In the genomic region with DNA sequence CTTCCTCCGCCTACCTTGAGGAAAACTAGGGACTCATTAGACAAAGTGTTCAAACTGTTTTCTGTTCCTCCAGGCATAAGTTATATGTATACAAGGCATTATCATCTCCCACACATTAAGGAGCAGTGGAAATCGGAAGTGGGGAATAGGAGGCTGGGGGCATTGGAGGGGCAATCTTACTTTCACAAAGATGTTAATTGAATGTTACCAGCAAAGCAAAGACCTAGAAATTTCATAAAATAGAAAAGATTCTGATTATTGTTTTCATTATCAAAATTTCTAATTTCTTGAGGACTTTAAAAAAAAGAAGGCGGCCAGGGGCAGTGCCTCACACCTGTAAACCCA, we compare ENCODE assay signal across 14 cellular contexts.
DNase-seq lines count a peak whose midpoint lies in the region; ATAC-seq, FAIRE-seq and TF ChIP-seq lines count a peak whose summit lies in the region.
"Had no signal": no experiment of that assay in that cellular context is flagged by ENCODE, and none has a peak within 500 bp of the region (broad histone marks: within the 10 kb centered on the region; RNA-seq: fewer than 3 reads in every experiment).

No MANE protein-coding gene starts in this region.

- H3K27me3 ChIP-seq in lower lobe of right lung (ENCODE audit: low read depth) = no peaks in the 10 kb centered on the region
- H3K27me3 ChIP-seq: transverse colon had no signal

- peaks cover 8% of the 10 kb centered on the region for H3K9me3 Mint-ChIP-seq in natural killer cell treated with Interleukin-12 subunit alpha and Interleukin-12 subunit beta and Interleukin-15 and Interleukin-18, amount 100 ng/mL, for 72 hours
- H3K9me3 Mint-ChIP-seq in natural killer cell = peaks cover 0 to 3% of the 10 kb centered on the region in 2 donors
- peaks cover 24% of the 10 kb centered on the region for H3K9me3 Mint-ChIP-seq in activated T-helper 2 cell treated with anti-CD3 and anti-CD28 coated beads, Interferon-gamma antibody, Interleukin-2, Interleukin-4, amounts not matched to agents 10 μg/mL and 5 μg/mL and 100 μg/mL, durations not matched to agents 14 hours and 24 hours and 36 hours

- H3K4me3 Mint-ChIP-seq in natural killer cell treated with Interleukin-12 subunit alpha and Interleukin-12 subunit beta and Interleukin-15 and Interleukin-18, amount 100 ng/mL, for 72 hours = peak overlapping the region; percentile 83
- H3K4me3 Mint-ChIP-seq in natural killer cell = no peak overlapping the region
- H3K4me3 Mint-ChIP-seq in activated T-helper 2 cell treated with anti-CD3 and anti-CD28 coated beads, Interferon-gamma antibody, Interleukin-2, Interleukin-4, amounts not matched to agents 10 μg/mL and 5 μg/mL and 100 μg/mL, durations not matched to agents 14 hours and 24 hours and 36 hours (ENCODE audit: low read depth) = peak overlapping the region; percentile 61
- H3K4me3 Mint-ChIP-seq: B cell, nephron had no signal

- TF ChIP-seq CTCF in natural killer cell (IDR thresholded peaks at IDR 0.05) (no peak), lower lobe of right lung (IDR thresholded peaks at IDR 0.05) (no peak)

- ATAC-seq in natural killer cell treated with Interleukin-12 subunit alpha and Interleukin-12 subunit beta and Interleukin-15 and Interleukin-18, amount 100 ng/mL, for 72 hours = no peak
- ATAC-seq in natural killer cell (no peak), lower lobe of right lung (no peak), HG03442 (IDR thresholded peaks at IDR 0.05; ENCODE audit: unreplicated experiment) (no peak)

- H3K4me1 Mint-ChIP-seq in natural killer cell treated with Interleukin-12 subunit alpha and Interleukin-12 subunit beta and Interleukin-15 and Interleukin-18, amount 100 ng/mL, for 72 hours (ENCODE audit: low read depth in 2 of 2) = peaks cover 65 to 74% of the 10 kb centered on the region in 2 donors
- peaks cover 38 to 48% of the 10 kb centered on the region in 2 donors for H3K4me1 Mint-ChIP-seq in natural killer cell
- H3K4me1 Mint-ChIP-seq in activated T-helper 2 cell treated with anti-CD3 and anti-CD28 coated beads, Interferon-gamma antibody, Interleukin-2, Interleukin-4, amounts not matched to agents 10 μg/mL and 5 μg/mL and 100 μg/mL, durations not matched to agents 14 hours and 24 hours and 36 hours (ENCODE audit: low read depth) = peaks cover 79% of the 10 kb centered on the region
- H3K4me1 Mint-ChIP-seq: nephron had no signal

- H3K36me3 ChIP-seq in lower lobe of right lung = no peaks in the 10 kb centered on the region
- H3K36me3 ChIP-seq: transverse colon had no signal

- no peak overlapping the region for H3K4me3 ChIP-seq in lower lobe of right lung
- H3K4me3 ChIP-seq: transverse colon had no signal

- H3K27ac Mint-ChIP-seq in natural killer cell treated with Interleukin-12 subunit alpha and Interleukin-12 subunit beta and Interleukin-15 and Interleukin-18, amount 100 ng/mL, for 72 hours = peak overlapping the region; percentile 92 to 94
- H3K27ac Mint-ChIP-seq in natural killer cell = peak overlapping the region in 1 of 2 donors; percentile 64
- H3K27ac Mint-ChIP-seq in activated T-helper 2 cell treated with anti-CD3 and anti-CD28 coated beads, Interferon-gamma antibody, Interleukin-2, Interleukin-4, amounts not matched to agents 10 μg/mL and 5 μg/mL and 100 μg/mL, durations not matched to agents 14 hours and 24 hours and 36 hours = peak overlapping the region; percentile 100
- H3K27ac Mint-ChIP-seq: B cell, nephron had no signal

- peaks cover 9% of the 10 kb centered on the region for H3K4me1 ChIP-seq in lower lobe of right lung
- H3K4me1 ChIP-seq: transverse colon had no signal

- H3K27me3 Mint-ChIP-seq in natural killer cell treated with Interleukin-12 subunit alpha and Interleukin-12 subunit beta and Interleukin-15 and Interleukin-18, amount 100 ng/mL, for 72 hours = peaks cover 21% of the 10 kb centered on the region in 2 donors
- H3K27me3 Mint-ChIP-seq in natural killer cell (ENCODE audit: low read depth in 2 of 2) = peaks cover 15 to 20% of the 10 kb centered on the region in 2 donors
- no peaks in the 10 kb centered on the region for H3K27me3 Mint-ChIP-seq in activated T-helper 2 cell treated with anti-CD3 and anti-CD28 coated beads, Interferon-gamma antibody, Interleukin-2, Interleukin-4, amounts not matched to agents 10 μg/mL and 5 μg/mL and 100 μg/mL, durations not matched to agents 14 hours and 24 hours and 36 hours (ENCODE audit: low read depth)
- H3K27me3 Mint-ChIP-seq: B cell had no signal

- no peak for TF ChIP-seq POLR2A in erythroblast (IDR thresholded peaks at IDR 0.05; ENCODE audit: low read length)

- intact Hi-C loops in natural killer cell (cut with micrococcal nuclease) (no loop called here), lower lobe of right lung (cut with DNase I) (no loop called here)
- intact Hi-C loops in activated T-helper 2 cell treated with anti-CD3 and anti-CD28 coated beads, Interferon-gamma antibody, Interleukin-2, Interleukin-4, amounts not matched to agents 10 μg/mL and 5 μg/mL and 100 μg/mL, durations not matched to agents 14 hours and 24 hours and 36 hours (cut with micrococcal nuclease) = loop anchor here (2.0 kb wide), 1 partner anchor 501 kb away; no protein-coding TSS in a partner anchor

- no peak for FAIRE-seq in frontal cortex (lab: Jason Lieb, UNC)

- peak overlapping the region; percentile 53 for H3K27ac ChIP-seq in lower lobe of right lung

- H3K36me3 Mint-ChIP-seq in natural killer cell treated with Interleukin-12 subunit alpha and Interleukin-12 subunit beta and Interleukin-15 and Interleukin-18, amount 100 ng/mL, for 72 hours = peaks cover 31% of the 10 kb centered on the region
- H3K36me3 Mint-ChIP-seq in natural killer cell = no peaks in the 10 kb centered on the region
- peaks cover 24% of the 10 kb centered on the region for H3K36me3 Mint-ChIP-seq in activated T-helper 2 cell treated with anti-CD3 and anti-CD28 coated beads, Interferon-gamma antibody, Interleukin-2, Interleukin-4, amounts not matched to agents 10 μg/mL and 5 μg/mL and 100 μg/mL, durations not matched to agents 14 hours and 24 hours and 36 hours (ENCODE audit: low read depth)

- no peak for DNase-seq in natural killer cell treated with Interleukin-12 subunit alpha and Interleukin-12 subunit beta and Interleukin-15 and Interleukin-18, amount 100 ng/mL, for 72 hours (ENCODE audit: low spot score)
- DNase-seq in natural killer cell = no peak
- DNase-seq in activated T-helper 2 cell treated with anti-CD3 and anti-CD28 coated beads, Interferon-gamma antibody, Interleukin-2, Interleukin-4, amounts not matched to agents 10 μg/mL and 5 μg/mL and 100 μg/mL, durations not matched to agents 14 hours and 24 hours and 36 hours (ENCODE audit: low spot score) = no peak
- DNase-seq in lower lobe of right lung = no peak
- DNase-seq in stimulated activated CD4-positive, alpha-beta T cell treated with anti-CD3 and anti-CD28 coated beads, Interleukin-4, amount 100 ng/mL, for 24 hours = no peak
- DNase-seq in frontal cortex (ENCODE audit: low spot score in 2 of 2) = no peak
- no peak for DNase-seq in erythroblast (lab: John Stamatoyannopoulos, UW)
- DNase-seq: effector CD4-positive, alpha-beta T cell; NCI-H2029; NCI-H524 treated with DMSO at 0.1 percent for 48 hours had no signal

- no peaks in the 10 kb centered on the region for H3K9me3 ChIP-seq in lower lobe of right lung
- H3K9me3 ChIP-seq: transverse colon had no signal
